In the genomic region with DNA sequence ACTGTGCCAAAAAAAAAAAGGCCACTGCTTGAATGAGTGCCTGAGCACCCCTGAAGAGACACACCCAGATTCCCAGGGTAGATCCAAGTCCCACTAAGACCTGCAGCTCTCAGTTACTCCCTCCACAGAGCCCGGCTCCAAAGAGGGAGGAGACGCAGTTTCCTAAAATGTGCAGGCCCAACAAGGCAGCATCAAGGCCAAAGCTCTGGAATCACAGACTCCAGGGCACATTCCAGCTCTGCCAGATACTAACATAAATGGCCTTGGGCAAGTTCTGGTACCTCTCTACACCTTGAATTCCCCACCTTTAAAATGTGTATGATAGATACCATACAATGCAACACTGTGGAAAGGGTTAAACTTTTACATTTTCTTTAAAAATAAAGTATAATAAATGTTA, we compare ENCODE assay signal across 1 cellular context.
TF ChIP-seq lines count a peak whose summit lies in the region.

No MANE protein-coding gene starts in this region.

TF ChIP-seq in IMR-90, 13 proteins besides CTCF, POLR2A, EP300 and RAD21:
- TF ChIP-seq FOS (IDR thresholded peaks at IDR 0.05; ENCODE audit: low read depth, low read length) (no peak), CHD1 (IDR thresholded peaks at IDR 0.05; ENCODE audit: low read depth, low read length) (no peak), MXI1 (IDR thresholded peaks at IDR 0.05; ENCODE audit: borderline replicate concordance, low read depth, low read length) (no peak), NFE2L2 (IDR thresholded peaks at IDR 0.05; ENCODE audit: low read depth, low read length) (no peak)
TF ChIP-seq in IMR-90: peak in this region for 0.
